9 cellular contexts compared by ENCODE assay signal in the genomic region with DNA sequence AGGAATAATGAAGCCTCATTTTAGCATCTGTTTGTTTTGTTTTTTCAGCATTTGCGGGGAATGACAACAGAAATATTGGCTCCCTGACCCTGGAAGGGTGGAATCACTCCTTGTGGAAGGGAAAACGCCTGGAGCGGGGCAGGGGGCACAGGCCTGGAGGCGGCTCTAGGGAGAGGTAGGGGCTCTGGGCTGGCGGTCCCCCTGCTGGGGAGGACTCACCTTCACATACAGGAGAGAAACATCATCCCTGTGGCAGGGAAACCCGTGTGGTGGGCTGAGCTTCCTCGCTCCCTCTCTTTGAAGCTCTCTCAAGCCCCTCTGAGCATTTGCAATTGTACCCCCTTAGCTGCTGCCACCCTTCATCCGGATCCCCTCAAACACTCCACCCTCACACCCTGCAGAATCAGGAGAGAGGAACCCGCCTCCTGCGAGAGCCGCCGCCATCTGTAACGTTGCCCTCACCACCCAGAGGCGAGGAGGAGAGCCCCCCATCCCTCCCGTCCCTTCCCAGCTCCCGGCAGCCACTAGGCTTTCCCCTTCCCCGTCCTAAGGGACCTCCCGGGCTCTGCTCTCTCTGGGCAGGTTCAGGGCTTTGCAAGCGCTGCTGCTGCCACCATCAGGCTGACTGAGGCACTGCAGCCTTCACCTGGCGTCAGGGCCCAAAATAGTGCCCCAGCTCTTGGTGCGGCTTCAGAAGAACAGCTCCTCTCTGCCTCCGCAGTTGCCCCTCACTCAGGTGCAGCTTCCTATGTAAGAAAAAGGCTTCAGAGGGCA. TPM values are rescaled to one million over a fixed set of nuclear protein-coding genes. Genes with fewer than 3 reads are reported as not detected.
DNase-seq lines count a peak whose midpoint lies in the region; ATAC-seq and TF ChIP-seq lines count a peak whose summit lies in the region.
"Had no signal": no experiment of that assay in that cellular context is flagged by ENCODE, and none has a peak within 500 bp of the region (broad histone marks: within the 10 kb centered on the region; RNA-seq: fewer than 3 reads in every experiment).

No MANE protein-coding gene starts in this region.

- H3K27ac ChIP-seq in lung (ENCODE audit: low read depth in 1 of 2, low read length in 1 of 2) = no peak overlapping the region

- H3K9me3 ChIP-seq in lung (ENCODE audit: control insufficient read depth in 2 of 2, insufficient read depth in 1 of 2, low read length in 1 of 2) = no peaks in the 10 kb centered on the region

- peak; percentile 85 for DNase-seq in AG08395 (ENCODE audit: low spot score)
- peak; percentile 4 to 73 for DNase-seq in NCI-H446 (lab: John Stamatoyannopoulos, UW)
- DNase-seq in activated CD4-positive, alpha-beta T cell treated with anti-CD3 and anti-CD28 coated beads, Interleukin-2, amount 50 U/mL, for 1 hour = peak; percentile 41
- peak; percentile 90 for DNase-seq in ecto neural progenitor cell (ENCODE audit: low spot score)
- peak; percentile 62 for DNase-seq in lung (ENCODE audit: low spot score)
- DNase-seq in stimulated activated CD8-positive, alpha-beta memory T cell treated with anti-CD3 and anti-CD28 coated beads, Interleukin-12 subunit alpha, Interleukin-12 subunit beta, amount 100 ng/mL, for 24 hours (ENCODE audit: extremely low read depth) = peak; percentile 14

- WGBS in lung, 2 donors = 27 to 32% methylated on average over 22 of the region's 22 CpGs

- no peaks in the 10 kb centered on the region for H3K36me3 ChIP-seq in lung (ENCODE audit: control insufficient read depth in 2 of 2, insufficient read depth in 2 of 2, low read length in 2 of 2)

- no peak overlapping the region for H3K4me3 ChIP-seq in lung

- no peaks in the 10 kb centered on the region for H3K4me1 ChIP-seq in lung (ENCODE audit: control insufficient read depth in 2 of 2, insufficient read depth in 2 of 2, low read length in 2 of 2)

- H3K27me3 ChIP-seq in lung (ENCODE audit: control insufficient read depth, insufficient read depth) = no peaks in the 10 kb centered on the region

- TF ChIP-seq CTCF in lung (IDR thresholded peaks at IDR 0.05; ENCODE audit: control extremely low read depth, extremely low read depth) = peak; percentile 79

- peak; percentile 89 for ATAC-seq in GM18511 (IDR thresholded peaks at IDR 0.05; ENCODE audit: unreplicated experiment)
- ATAC-seq in HG03139 (IDR thresholded peaks at IDR 0.05; ENCODE audit: unreplicated experiment) = peak; percentile 85
- peak; percentile 78 for ATAC-seq in lung (ENCODE audit: insufficient read depth, low FRiP score)

RNA-seq across cellular contexts. Expression of gene KIRREL3, which starts 10.4 kb away (rescaled TPM):
- under 1 TPM; 0.15 to 0.71 TPM for total RNA-seq in lung
- polyA plus RNA-seq in lung = under 1 TPM in 1 of 2 donors, not detected in 1; 0.02 TPM
- total RNA-seq: subcutaneous adipose tissue had no signal

Comparison
In these comparisons a context has a peak if more than half of its experiments do, and no peak if none do; other contexts are left out.
1. DNase-seq: peak in every context shown above with its lines; median percentile 90 in ecto neural progenitor cell; 85 in AG08395; 62 in lung; 41 in activated CD4-positive, alpha-beta T cell treated with anti-CD3 and anti-CD28 coated beads, Interleukin-2, amount 50 U/mL, for 1 hour; 38 in NCI-H446; 14 in stimulated activated CD8-positive, alpha-beta memory T cell treated with anti-CD3 and anti-CD28 coated beads, Interleukin-12 subunit alpha, Interleukin-12 subunit beta, amount 100 ng/mL, for 24 hours.